ENCODE assay signal across 1 cellular context in the genomic region with DNA sequence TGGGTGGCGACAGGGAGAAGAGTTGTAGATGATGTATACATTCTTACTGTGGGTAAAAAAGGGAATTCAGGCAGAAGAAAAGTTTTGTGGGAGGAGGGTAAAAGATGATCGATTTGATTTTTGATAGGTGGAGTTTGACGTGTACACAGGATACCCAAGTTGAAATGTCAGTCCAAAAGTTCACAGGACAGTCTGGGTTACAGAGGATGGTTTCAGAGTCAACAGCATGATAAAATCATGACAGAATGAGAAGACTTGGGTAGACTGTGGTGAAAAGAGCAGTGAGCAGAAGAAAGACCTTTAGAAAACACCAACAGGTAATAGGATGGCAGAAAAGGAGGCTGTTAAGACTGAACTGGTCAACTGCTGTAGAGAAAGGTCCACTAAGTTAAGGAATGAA.
TF ChIP-seq lines count a peak whose summit lies in the region.

No MANE protein-coding gene starts in this region.

TF ChIP-seq in HepG2, 621 proteins besides CTCF, POLR2A, EP300 and RAD21 (continued from another document):
- TF ChIP-seq, protein P1, sequence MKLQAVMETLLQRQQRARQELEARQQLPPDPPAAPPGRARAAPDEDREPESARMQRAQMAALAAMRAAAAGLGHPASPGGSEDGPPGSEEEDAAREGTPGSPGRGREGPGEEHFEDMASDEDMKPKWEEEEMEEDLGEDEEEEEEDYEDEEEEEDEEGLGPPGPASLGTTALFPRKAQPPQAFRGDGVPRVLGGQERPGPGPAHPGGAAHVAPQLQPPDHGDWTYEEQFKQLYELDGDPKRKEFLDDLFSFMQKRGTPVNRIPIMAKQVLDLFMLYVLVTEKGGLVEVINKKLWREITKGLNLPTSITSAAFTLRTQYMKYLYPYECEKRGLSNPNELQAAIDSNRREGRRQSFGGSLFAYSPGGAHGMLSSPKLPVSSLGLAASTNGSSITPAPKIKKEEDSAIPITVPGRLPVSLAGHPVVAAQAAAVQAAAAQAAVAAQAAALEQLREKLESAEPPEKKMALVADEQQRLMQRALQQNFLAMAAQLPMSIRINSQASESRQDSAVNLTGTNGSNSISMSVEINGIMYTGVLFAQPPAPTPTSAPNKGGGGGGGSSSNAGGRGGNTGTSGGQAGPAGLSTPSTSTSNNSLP (IDR thresholded peaks at IDR 0.05; ENCODE audit: low read depth, low read length) = no peak
- TF ChIP-seq KLF12 (CRISPR knock-in tag; IDR thresholded peaks at IDR 0.05; ENCODE audit: borderline replicate concordance) (no peak), EEA1 (CRISPR knock-in tag; IDR thresholded peaks at IDR 0.05; ENCODE audit: borderline replicate concordance) (no peak), ZNF12 (CRISPR knock-in tag; IDR thresholded peaks at IDR 0.05) (no peak), ZNF883 (CRISPR knock-in tag; IDR thresholded peaks at IDR 0.05; ENCODE audit: not compliant biosample characterization) (no peak)
- TF ChIP-seq, protein P2, sequence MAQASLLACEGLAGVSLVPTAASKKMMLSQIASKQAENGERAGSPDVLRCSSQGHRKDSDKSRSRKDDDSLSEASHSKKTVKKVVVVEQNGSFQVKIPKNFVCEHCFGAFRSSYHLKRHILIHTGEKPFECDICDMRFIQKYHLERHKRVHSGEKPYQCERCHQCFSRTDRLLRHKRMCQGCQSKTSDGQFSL (CRISPR knock-in tag; IDR thresholded peaks at IDR 0.05) = no peak
- TF ChIP-seq, protein P3, sequence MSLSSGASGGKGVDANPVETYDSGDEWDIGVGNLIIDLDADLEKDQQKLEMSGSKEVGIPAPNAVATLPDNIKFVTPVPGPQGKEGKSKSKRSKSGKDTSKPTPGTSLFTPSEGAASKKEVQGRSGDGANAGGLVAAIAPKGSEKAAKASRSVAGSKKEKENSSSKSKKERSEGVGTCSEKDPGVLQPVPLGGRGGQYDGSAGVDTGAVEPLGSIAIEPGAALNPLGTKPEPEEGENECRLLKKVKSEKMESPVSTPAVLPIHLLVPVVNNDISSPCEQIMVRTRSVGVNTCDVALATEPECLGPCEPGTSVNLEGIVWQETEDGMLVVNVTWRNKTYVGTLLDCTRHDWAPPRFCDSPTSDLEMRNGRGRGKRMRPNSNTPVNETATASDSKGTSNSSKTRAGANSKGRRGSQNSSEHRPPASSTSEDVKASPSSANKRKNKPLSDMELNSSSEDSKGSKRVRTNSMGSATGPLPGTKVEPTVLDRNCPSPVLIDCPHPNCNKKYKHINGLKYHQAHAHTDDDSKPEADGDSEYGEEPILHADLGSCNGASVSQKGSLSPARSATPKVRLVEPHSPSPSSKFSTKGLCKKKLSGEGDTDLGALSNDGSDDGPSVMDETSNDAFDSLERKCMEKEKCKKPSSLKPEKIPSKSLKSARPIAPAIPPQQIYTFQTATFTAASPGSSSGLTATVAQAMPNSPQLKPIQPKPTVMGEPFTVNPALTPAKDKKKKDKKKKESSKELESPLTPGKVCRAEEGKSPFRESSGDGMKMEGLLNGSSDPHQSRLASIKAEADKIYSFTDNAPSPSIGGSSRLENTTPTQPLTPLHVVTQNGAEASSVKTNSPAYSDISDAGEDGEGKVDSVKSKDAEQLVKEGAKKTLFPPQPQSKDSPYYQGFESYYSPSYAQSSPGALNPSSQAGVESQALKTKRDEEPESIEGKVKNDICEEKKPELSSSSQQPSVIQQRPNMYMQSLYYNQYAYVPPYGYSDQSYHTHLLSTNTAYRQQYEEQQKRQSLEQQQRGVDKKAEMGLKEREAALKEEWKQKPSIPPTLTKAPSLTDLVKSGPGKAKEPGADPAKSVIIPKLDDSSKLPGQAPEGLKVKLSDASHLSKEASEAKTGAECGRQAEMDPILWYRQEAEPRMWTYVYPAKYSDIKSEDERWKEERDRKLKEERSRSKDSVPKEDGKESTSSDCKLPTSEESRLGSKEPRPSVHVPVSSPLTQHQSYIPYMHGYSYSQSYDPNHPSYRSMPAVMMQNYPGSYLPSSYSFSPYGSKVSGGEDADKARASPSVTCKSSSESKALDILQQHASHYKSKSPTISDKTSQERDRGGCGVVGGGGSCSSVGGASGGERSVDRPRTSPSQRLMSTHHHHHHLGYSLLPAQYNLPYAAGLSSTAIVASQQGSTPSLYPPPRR (CRISPR knock-in tag; IDR thresholded peaks at IDR 0.05; ENCODE audit: borderline replicate concordance) = no peak
